ENCODE assay signal across 9 cellular contexts in genomic region chr16:2516391-2517240, GRCh38.
A peak's percentile ranks its signal among the peaks of the same experiment; 100 is the strongest.
DNase-seq lines count a peak whose midpoint lies in the region; ATAC-seq, FAIRE-seq and TF ChIP-seq lines count a peak whose summit lies in the region.
"Had no signal": no experiment of that assay in that cellular context is flagged by ENCODE, and none has a peak within 500 bp of the region (broad histone marks: within the 10 kb centered on the region; RNA-seq: fewer than 3 reads in every experiment).

No MANE protein-coding gene starts in this region.

- no peaks in the 10 kb centered on the region for H3K9me3 ChIP-seq in DND-41 (ENCODE audit: insufficient read depth, low read length, severe bottlenecking)
- no peaks in the 10 kb centered on the region for H3K9me3 ChIP-seq in parathyroid adenoma (ENCODE audit: control insufficient read depth, low read length)

- POLR2A ChIA-PET in RWPE1 (lab: Yijun Ruan, JAX; ENCODE audit: low non-redundant PET): no interaction called here

- H2AFZ ChIP-seq in DND-41 (ENCODE audit: low read depth, low read length): no peak overlapping the region
- no peak overlapping the region for H2AFZ ChIP-seq in parathyroid adenoma

- H3K36me3 ChIP-seq in DND-41 (ENCODE audit: insufficient read depth, low read length) (peaks cover 27% of the 10 kb centered on the region), parathyroid adenoma (ENCODE audit: control insufficient read depth, insufficient read depth, low read length) (no peaks in the 10 kb centered on the region)

- peaks cover 74% of the 10 kb centered on the region for H3K4me1 ChIP-seq in DND-41 (ENCODE audit: insufficient read depth, low read length)
- peaks cover 53% of the 10 kb centered on the region for H3K4me1 ChIP-seq in parathyroid adenoma

- peaks cover 71% of the 10 kb centered on the region for H3K79me2 ChIP-seq in DND-41 (ENCODE audit: insufficient read depth, low read length)
- peaks cover 53% of the 10 kb centered on the region for H3K79me2 ChIP-seq in parathyroid adenoma

- H3K27ac ChIP-seq in DND-41 (ENCODE audit: low read length) (peak overlapping the region; percentile 24; the same call in 1 of the 2 replicates), RWPE1 (peak overlapping the region; percentile 95), parathyroid adenoma (peak overlapping the region; percentile 2)

- no peak for FAIRE-seq in HTR-8/SVneo (lab: Jason Lieb, UNC)
- FAIRE-seq: GM19239 had no signal

- CTCF ChIA-PET in RWPE1 (lab: Yijun Ruan, JAX): interaction anchor here (0.6 to 1.3 kb wide), 4 partner anchors 16 to 526 kb away, joined by 3 to 7 read pairs (median 4); no protein-coding TSS in a partner anchor

- no peak for DNase-seq in DND-41
- DNase-seq in RWPE1 (ENCODE audit: low spot score): no peak
- DNase-seq in epithelial cell of esophagus (ENCODE audit: low read depth): no peak
- no peak for DNase-seq in cortex of kidney (lab: John Stamatoyannopoulos, UW)
- no peak for DNase-seq in HTR-8/SVneo (ENCODE audit: insufficient read length, low spot score)
- DNase-seq in ecto neural progenitor cell (ENCODE audit: low spot score): no peak

- ATAC-seq in DND-41 (ENCODE audit: insufficient read depth, low read depth) (no peak), HG03280 (IDR thresholded peaks at IDR 0.05; ENCODE audit: unreplicated experiment) (no peak)

- H3K4me3 ChIP-seq in DND-41 (ENCODE audit: low read depth in 1 of 2, low read length in 2 of 2) (peak overlapping the region in 1 of 2 experiments; percentile 28; a peak in 1 of 4 replicates), epithelial cell of esophagus (ENCODE audit: low read length) (peak overlapping the region; percentile 91), parathyroid adenoma (ENCODE audit: low read depth, low read length) (no peak overlapping the region)

- peaks cover 59% of the 10 kb centered on the region for H4K20me1 ChIP-seq in DND-41 (ENCODE audit: insufficient read depth, low read length)

- H3K4me2 ChIP-seq in DND-41 (ENCODE audit: insufficient read depth, low read length): peak overlapping the region; percentile 80
- H3K4me2 ChIP-seq in parathyroid adenoma (ENCODE audit: low read length): peak overlapping the region; percentile 98

- H3K9ac ChIP-seq in DND-41 (ENCODE audit: low read depth, low read length): peak overlapping the region; percentile 23; the same call in 1 of the 2 replicates
- H3K9ac ChIP-seq in parathyroid adenoma: no peak overlapping the region

- H3K27me3 ChIP-seq in DND-41 (ENCODE audit: insufficient read depth, low read length, poor library complexity) (no peaks in the 10 kb centered on the region), parathyroid adenoma (ENCODE audit: control insufficient read depth, insufficient read depth, low read length) (no peaks in the 10 kb centered on the region)

- no peak for TF ChIP-seq CTCF in DND-41 (IDR thresholded peaks at IDR 0.05; ENCODE audit: borderline replicate concordance, extremely low read depth, low read length, poor library complexity, severe bottlenecking)
- no peak for TF ChIP-seq CTCF in RWPE1 (conservative IDR thresholded peaks at IDR 0.05; ENCODE audit: low read depth)
- TF ChIP-seq CTCF in epithelial cell of esophagus (IDR thresholded peaks at IDR 0.05; ENCODE audit: insufficient read depth, low read depth, low read length, missing control alignments): no peak
- TF ChIP-seq CTCF in parathyroid adenoma (IDR thresholded peaks at IDR 0.05): no peak

Comparison
In these comparisons a context has a peak if more than half of its experiments do, and no peak if none do; other contexts are left out.
1. H3K27ac ChIP-seq: peak in every context shown above with its lines; median percentile 95 in RWPE1; 24 in DND-41; 2 in parathyroid adenoma.